ENCODE assay signal across 23 cellular contexts in the genomic region with DNA sequence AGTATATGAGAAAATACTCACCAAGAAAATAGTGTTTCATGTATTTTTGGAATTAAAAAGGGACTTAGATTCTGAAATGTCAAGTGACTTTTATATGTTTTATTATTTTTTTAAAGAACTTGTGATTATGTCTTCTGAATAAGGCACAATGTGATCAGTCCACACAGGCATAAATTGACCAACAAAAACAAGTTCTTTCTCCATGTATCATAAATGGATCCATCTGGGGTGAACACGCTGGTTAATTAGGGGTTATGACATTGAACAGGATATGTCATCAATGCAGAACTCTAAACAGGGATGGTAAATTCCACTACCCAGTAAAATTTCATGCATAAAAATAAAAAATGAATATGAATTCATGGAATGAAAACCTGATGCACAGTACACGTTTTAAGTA. TPM values are rescaled to one million over a fixed set of nuclear protein-coding genes. Genes with fewer than 3 reads are reported as not detected.
DNase-seq lines count a peak whose midpoint lies in the region; ATAC-seq, FAIRE-seq and TF ChIP-seq lines count a peak whose summit lies in the region.
"Had no signal": no experiment of that assay in that cellular context is flagged by ENCODE, and none has a peak within 500 bp of the region (broad histone marks: within the 10 kb centered on the region; RNA-seq: fewer than 3 reads in every experiment).

No MANE protein-coding gene starts in this region.

- no peak overlapping the region for H4K91ac ChIP-seq in IMR-90 (ENCODE audit: insufficient read depth, low read depth, low read length)

- no peak overlapping the region for H4K8ac ChIP-seq in IMR-90 (ENCODE audit: low read depth in 2 of 2, low read length in 2 of 2)

- H3K4me1 ChIP-seq in IMR-90 (ENCODE audit: control insufficient read depth, insufficient read depth, low read length), result peaks cover 12% of the 10 kb centered on the region
- H3K4me1 ChIP-seq in pancreas, result no peaks in the 10 kb centered on the region
- no peaks in the 10 kb centered on the region for H3K4me1 ChIP-seq in CD8-positive, alpha-beta memory T cell (ENCODE audit: insufficient read depth, low read length)
- H3K4me1 ChIP-seq: BE2C; BLaER1 treated with 17β-estradiol and CSF1 and Interleukin-3, amounts not matched to agents 10 nM and 100 nM had no signal

- no peak overlapping the region for H2AK9ac ChIP-seq in IMR-90 (replicated peaks; ENCODE audit: low read depth, low read length, poor library complexity)

- H2BK120ac ChIP-seq in IMR-90 (ENCODE audit: low read depth, low read length), result no peak overlapping the region

- H3K9me3 Mint-ChIP-seq in CD8-positive, alpha-beta memory T cell, result peaks cover 0 to 2% (median 0%) of the 10 kb centered on the region in 5 donors

- BruUV-seq in IMR-90 (replicated peaks; lab: Mats Ljungman, UMichigan), result no TSS peak

- peaks cover 0 to under 1% (median 0%) of the 10 kb centered on the region in 3 donors for H3K36me3 Mint-ChIP-seq in CD8-positive, alpha-beta memory T cell
- H3K36me3 Mint-ChIP-seq: CD14-positive monocyte had no signal

- no peak overlapping the region; the same call in 1 of the 2 replicates for H3K18ac ChIP-seq in IMR-90 (ENCODE audit: low read depth, low read length)

- intact Hi-C loops in IMR-90 (cut with micrococcal nuclease), result no loop called here
- intact Hi-C loops in pancreas (cut with DNase I), result no loop called here

- CTCF ChIA-PET in IMR-90 (lab: Yijun Ruan, JAX), result interaction anchor here (1.5 kb wide), 1 partner anchor 11 kb away, joined by 3 read pairs; no protein-coding TSS in a partner anchor
- CTCF ChIA-PET in CD8-positive, alpha-beta memory T cell (lab: Charles Lee), result no interaction called here

- H3K79me1 ChIP-seq in IMR-90 (ENCODE audit: low read depth in 1 of 2, low read length in 2 of 2), result no peaks in the 10 kb centered on the region

- FAIRE-seq in frontal cortex (lab: Jason Lieb, UNC), result peak; percentile 3
- no peak for FAIRE-seq in pancreas (lab: Jason Lieb, UNC)
- FAIRE-seq: A204.1, GM12891, H1 had no signal

- POLR2A ChIA-PET in IMR-90 (lab: Charles Lee; ENCODE audit: unreplicated experiment), result no interaction called here
- POLR2A ChIA-PET in CD8-positive, alpha-beta memory T cell (lab: Charles Lee), result no interaction called here

- no peak overlapping the region for H2BK20ac ChIP-seq in IMR-90 (ENCODE audit: low read depth, low read length)

- in situ Hi-C loops in IMR-90 (cut with MboI; ENCODE audit: low sequenced_read_pairs), result no loop called here

- H3K9me3 ChIP-seq in IMR-90 (ENCODE audit: control insufficient read depth, insufficient read depth, low read length) (no peaks in the 10 kb centered on the region), pancreas (no peaks in the 10 kb centered on the region)
- no peaks in the 10 kb centered on the region for H3K9me3 ChIP-seq in CD8-positive, alpha-beta memory T cell (ENCODE audit: low read length)
- H3K9me3 ChIP-seq: BE2C had no signal

- peaks cover 13 to 36% of the 10 kb centered on the region in 2 donors for H3K27me3 Mint-ChIP-seq in CD8-positive, alpha-beta memory T cell

- no peaks in the 10 kb centered on the region for H3K27me3 ChIP-seq in IMR-90 (ENCODE audit: control insufficient read depth, insufficient read depth, low read length)
- no peaks in the 10 kb centered on the region for H3K27me3 ChIP-seq in pancreas
- no peaks in the 10 kb centered on the region for H3K27me3 ChIP-seq in CD8-positive, alpha-beta memory T cell (ENCODE audit: insufficient read depth, low read length, poor library complexity, severe bottlenecking)
- H3K27me3 ChIP-seq: BE2C; BLaER1 treated with 17β-estradiol and CSF1 and Interleukin-3, amounts not matched to agents 10 nM and 100 nM had no signal

- no peak for TF ChIP-seq CTCF in AG10803 (conservative IDR thresholded peaks at IDR 0.05; ENCODE audit: low read length)
- no peak for TF ChIP-seq CTCF in IMR-90 (conservative IDR thresholded peaks at IDR 0.05; ENCODE audit: low read depth, low read length)
- no peak for TF ChIP-seq CTCF in fibroblast of mammary gland (conservative IDR thresholded peaks at IDR 0.05; ENCODE audit: control insufficient read depth, insufficient read depth, low read depth, low read length)
- no peak for TF ChIP-seq CTCF in pancreas (IDR thresholded peaks at IDR 0.05)

- H3K23ac ChIP-seq in IMR-90 (ENCODE audit: low read depth, low read length), result no peak overlapping the region

- no peak overlapping the region for H3K4me2 ChIP-seq in IMR-90 (ENCODE audit: low read depth, low read length)
- H3K4me2 ChIP-seq: BLaER1 treated with 17β-estradiol and CSF1 and Interleukin-3, amounts not matched to agents 10 nM and 100 nM had no signal

- TF ChIP-seq RAD21 in IMR-90 (IDR thresholded peaks at IDR 0.05; ENCODE audit: low read length), result no peak

- H3K56ac ChIP-seq in IMR-90 (ENCODE audit: extremely low read depth, insufficient read depth, low read length), result no peak overlapping the region

- H4K20me1 ChIP-seq in IMR-90 (ENCODE audit: insufficient read depth, low read length), result no peaks in the 10 kb centered on the region
- H4K20me1 ChIP-seq: BLaER1 treated with 17β-estradiol and CSF1 and Interleukin-3, amounts not matched to agents 10 nM and 100 nM had no signal

- no peak overlapping the region for H4K5ac ChIP-seq in IMR-90 (ENCODE audit: low read depth, low read length)

- no peak overlapping the region for H2BK5ac ChIP-seq in IMR-90 (ENCODE audit: low read depth, low read length, poor library complexity, severe bottlenecking)

- no peak for ATAC-seq in IMR-90 (ENCODE audit: low read depth)
- no peak for ATAC-seq in pancreas
- ATAC-seq: HCT116 had no signal

- H3K14ac ChIP-seq in IMR-90 (replicated peaks; ENCODE audit: low read depth, low read length), result no peak overlapping the region

- H3K36me3 ChIP-seq in IMR-90 (ENCODE audit: control insufficient read depth, insufficient read depth, low read length) (no peaks in the 10 kb centered on the region), pancreas (no peaks in the 10 kb centered on the region)
- no peaks in the 10 kb centered on the region for H3K36me3 ChIP-seq in CD8-positive, alpha-beta memory T cell (ENCODE audit: insufficient read depth, low read length)
- H3K36me3 ChIP-seq: BE2C; BLaER1 treated with 17β-estradiol and CSF1 and Interleukin-3, amounts not matched to agents 10 nM and 100 nM had no signal

- no peak overlapping the region for H3K4me3 Mint-ChIP-seq in CD8-positive, alpha-beta memory T cell
- H3K4me3 Mint-ChIP-seq: CD14-positive monocyte; CD4-positive, alpha-beta T cell; H9 had no signal

- H3K27ac ChIP-seq in IMR-90 (ENCODE audit: insufficient read depth, low read length), result no peak overlapping the region
- H3K27ac ChIP-seq in pancreas, result no peak overlapping the region
- H3K27ac ChIP-seq in CD8-positive, alpha-beta memory T cell (ENCODE audit: low read depth, low read length), result no peak overlapping the region
- H3K27ac ChIP-seq: 22Rv1; BLaER1 treated with 17β-estradiol and CSF1 and Interleukin-3, amounts not matched to agents 10 nM and 100 nM had no signal

- dilution Hi-C loops in IMR-90 (cut with HindIII; ENCODE audit: low sequenced_read_pairs, unreplicated experiment), result loop anchor here (25.0 kb wide), 1 partner anchor 170 kb away; no protein-coding TSS in a partner anchor

- no peak overlapping the region for H3K9ac ChIP-seq in IMR-90 (ENCODE audit: low read depth, low read length)
- H3K9ac ChIP-seq: BLaER1 treated with 17β-estradiol and CSF1 and Interleukin-3, amounts not matched to agents 10 nM and 100 nM had no signal

- no peaks in the 10 kb centered on the region for H3K4me1 Mint-ChIP-seq in CD8-positive, alpha-beta memory T cell
- H3K4me1 Mint-ChIP-seq: CD14-positive monocyte, H9 had no signal

- no peak overlapping the region for H2AK5ac ChIP-seq in IMR-90 (ENCODE audit: low read depth, low read length)

- no peak for TF ChIP-seq POLR2A in IMR-90 (IDR thresholded peaks at IDR 0.05; ENCODE audit: low read depth, low read length)

- no peak overlapping the region for H3K4me3 ChIP-seq in AG10803 (ENCODE audit: low read length)
- H3K4me3 ChIP-seq in IMR-90 (ENCODE audit: insufficient read depth, low read depth, low read length), result no peak overlapping the region
- no peak overlapping the region for H3K4me3 ChIP-seq in fibroblast of mammary gland (ENCODE audit: control insufficient read depth, low read depth, low read length)
- no peak overlapping the region for H3K4me3 ChIP-seq in pancreas
- H3K4me3 ChIP-seq in CD8-positive, alpha-beta memory T cell (ENCODE audit: low read length), result no peak overlapping the region
- H3K4me3 ChIP-seq: BLaER1 treated with 17β-estradiol and CSF1 and Interleukin-3, amounts not matched to agents 10 nM and 100 nM had no signal

- DNase-seq in AG10803 (ENCODE audit: low read depth) (peak; percentile 17), IMR-90 (no peak), fibroblast of mammary gland (ENCODE audit: low read depth) (peak; percentile 24), frontal cortex (ENCODE audit: low spot score in 2 of 2) (no peak), pancreas (no peak), HT-29 (ENCODE audit: low spot score) (no peak)
- no peak for DNase-seq in CD8-positive, alpha-beta memory T cell
- DNase-seq: AML-193; BE2C; Calu3; CD4-positive, alpha-beta T cell; COR-L47; DMS53; DMS79 treated with DMSO at 0.1 percent for 48 hours; GF-D8; H9 had no signal

- H3K4ac ChIP-seq in IMR-90 (ENCODE audit: low read depth, low read length), result no peak overlapping the region

- no CpG with 5 or more reads among the region's 2 CpGs for WGBS in IMR-90 (ENCODE audit: extremely low coverage in 2 of 2, insufficient read length in 1 of 2), 2 experiments
- WGBS in pancreas, 2 donors, result 47 to 57% methylated on average over 2 of the region's 2 CpGs

- H3K27ac Mint-ChIP-seq in CD8-positive, alpha-beta memory T cell, result no peak overlapping the region
- H3K27ac Mint-ChIP-seq: CD14-positive monocyte; CD4-positive, alpha-beta T cell; H9 had no signal

- 0 out of 3 replicates have a peak overlapping the region, but pooled peaks have one; percentile 43 for H2BK15ac ChIP-seq in IMR-90 (ENCODE audit: low read depth, low read length)

- H3K9me1 ChIP-seq in IMR-90 (ENCODE audit: insufficient read depth, low read length), result peaks cover 5% of the 10 kb centered on the region; the same call in 1 of the 2 replicates

- no peak overlapping the region for H2AFZ ChIP-seq in IMR-90 (replicated peaks; ENCODE audit: low read length, poor library complexity)

RNA-seq across cellular contexts. Expression of a gene that starts 31.3 kb away (rescaled TPM):
- total RNA-seq in IMR-90 (2012; rRNA removed) (22.4 and 28.6 TPM in 2 replicates), frontal cortex (74.6 TPM), pancreas (10 to 100 TPM in 2 of 6 donors, 1 to 10 TPM in 4; 5.9 to 15.6 (median 7.2) TPM)
- polyA plus RNA-seq in IMR-90 (2012; rRNA removed) (4.1 and 5.7 TPM in 2 replicates), pancreas (1 to 10 TPM; 1.6 to 3.2 TPM)
- 0.62 and 0.86 TPM in 2 replicates for polyA plus RNA-seq in IMR-90 (2012; cell fraction: cytosol; rRNA removed)
- 0.70 and 7.1 TPM in 2 replicates for polyA plus RNA-seq in IMR-90 (2012; cell fraction: nucleus; rRNA removed; ENCODE audit: low replicate concordance)
- total RNA-seq in CD8-positive, alpha-beta memory T cell, result 10 to 100 TPM; 18.8 to 19.5 TPM
- polyA plus RNA-seq in CD8-positive, alpha-beta memory T cell, result 18.3 TPM
- total RNA-seq in HT-29 (2014; rRNA removed; shearing (Covaris generic)), result 5.0 and 7.4 TPM in 2 replicates

RNA-seq across cellular contexts. Expression of a gene that starts 45.2 kb away (rescaled TPM):
- total RNA-seq in IMR-90 (2012; rRNA removed) (11.7 and 21.7 TPM in 2 replicates), frontal cortex (6.1 TPM), pancreas (10 to 100 TPM in 4 of 6 donors, 1 to 10 TPM in 2; 5.1 to 13.1 (median 10.8) TPM)
- polyA plus RNA-seq in IMR-90 (2012; rRNA removed) (14.1 and 14.3 TPM in 2 replicates), pancreas (1 to 10 TPM; 1.4 to 2.2 TPM)
- polyA plus RNA-seq in IMR-90 (2012; cell fraction: cytosol; rRNA removed), result 6.1 and 7.0 TPM in 2 replicates
- polyA plus RNA-seq in IMR-90 (2012; cell fraction: nucleus; rRNA removed; ENCODE audit: low replicate concordance), result 6.0 and 10.6 TPM in 2 replicates
- total RNA-seq in CD8-positive, alpha-beta memory T cell, result 10 to 100 TPM; 14.7 to 16.3 TPM
- polyA plus RNA-seq in CD8-positive, alpha-beta memory T cell, result 10.7 TPM
- total RNA-seq in HT-29 (2014; rRNA removed; shearing (Covaris generic)), result 0.89 and 2.1 TPM in 2 replicates

Comparison
In these comparisons a context has a peak if more than half of its experiments do, and no peak if none do; other contexts are left out.
1. DNase-seq: peak in AG10803 (single experiment) and fibroblast of mammary gland (single experiment); none in IMR-90 (single experiment), frontal cortex (0 of 2), pancreas (0 of 6), CD8-positive, alpha-beta memory T cell (0 of 5) and HT-29 (single experiment).